18 cellular contexts compared by ENCODE assay signal in genomic region chr2:16729901-16730300, GRCh38.
DNase-seq lines count a peak whose midpoint lies in the region; ATAC-seq and TF ChIP-seq lines count a peak whose summit lies in the region.
"Had no signal": no experiment of that assay in that cellular context is flagged by ENCODE, and none has a peak within 500 bp of the region (broad histone marks: within the 10 kb centered on the region; RNA-seq: fewer than 3 reads in every experiment).

No MANE protein-coding gene starts in this region.

- no peaks in the 10 kb centered on the region for H3K27me3 Mint-ChIP-seq in activated CD4-positive, alpha-beta T cell treated with anti-CD3 and anti-CD28 coated beads, Interleukin-2, amount 10 ng/mL, durations not matched to agents 24 days and 14 days
- no peaks in the 10 kb centered on the region for H3K27me3 Mint-ChIP-seq in activated CD4-positive, alpha-beta T cell treated with anti-CD3 and anti-CD28 coated beads, Interleukin-2, amount 10 ng/mL, durations not matched to agents 7 days and 5 days

- 45% methylated on average over 6 of the region's 6 CpGs for WGBS in mesenchymal stem cell

- H4K20me1 ChIP-seq in OCI-LY3 (ENCODE audit: insufficient read depth, low read length), result no peaks in the 10 kb centered on the region

- no peak overlapping the region for H2BK5ac ChIP-seq in mesenchymal stem cell (ENCODE audit: low read depth, low read length, poor library complexity, severe bottlenecking)

- no peaks in the 10 kb centered on the region for H3K79me2 ChIP-seq in OCI-LY3 (ENCODE audit: low read length)

- H3K4me1 ChIP-seq in OCI-LY3 (ENCODE audit: low read length) (peaks cover 49% of the 10 kb centered on the region), mesenchymal stem cell (ENCODE audit: control insufficient read depth, insufficient read depth, low read depth, low read length) (no peaks in the 10 kb centered on the region)

- no peak overlapping the region for H3K4ac ChIP-seq in mesenchymal stem cell (ENCODE audit: low read depth in 1 of 2, low read length in 2 of 2)

- no peak overlapping the region for H2AK5ac ChIP-seq in mesenchymal stem cell (ENCODE audit: low read length, severe bottlenecking)

- no peak overlapping the region for H2AFZ ChIP-seq in OCI-LY3 (ENCODE audit: low read depth, low read length)
- H2AFZ ChIP-seq in mesenchymal stem cell (ENCODE audit: low read depth, low read length), result no peak overlapping the region

- POLR2A ChIA-PET in activated CD4-positive, alpha-beta T cell treated with anti-CD3 and anti-CD28 coated beads, Interleukin-2, amount 10 ng/mL, durations not matched to agents 7 days and 5 days (lab: Charles Lee), result no interaction called here

- H2BK15ac ChIP-seq in mesenchymal stem cell (ENCODE audit: low read depth, poor library complexity, severe bottlenecking), result no peak overlapping the region

- no peak overlapping the region for H2BK12ac ChIP-seq in mesenchymal stem cell (ENCODE audit: low read length in 2 of 2)

- no peak for ATAC-seq in Right ventricle myocardium inferior
- ATAC-seq in GM21717 (IDR thresholded peaks at IDR 0.05; ENCODE audit: unreplicated experiment), result no peak
- ATAC-seq: CD8-positive, alpha-beta T cell had no signal

- no peak overlapping the region for H2BK120ac ChIP-seq in mesenchymal stem cell (ENCODE audit: low read depth, low read length)

- CTCF ChIA-PET in activated CD4-positive, alpha-beta T cell treated with anti-CD3 and anti-CD28 coated beads, Interleukin-2, amount 10 ng/mL, durations not matched to agents 7 days and 5 days (lab: Charles Lee), result no interaction called here

- no peak overlapping the region for H3K14ac ChIP-seq in mesenchymal stem cell (ENCODE audit: low read length in 2 of 2)

- no peak overlapping the region for H3K23ac ChIP-seq in mesenchymal stem cell (ENCODE audit: low read length in 2 of 2)

- H3K4me3 Mint-ChIP-seq in activated CD4-positive, alpha-beta T cell treated with anti-CD3 and anti-CD28 coated beads, Interleukin-2, amount 10 ng/mL, durations not matched to agents 24 days and 14 days, result no peak overlapping the region
- H3K4me3 Mint-ChIP-seq in activated CD4-positive, alpha-beta T cell treated with anti-CD3 and anti-CD28 coated beads, Interleukin-2, amount 10 ng/mL, durations not matched to agents 7 days and 5 days, result no peak overlapping the region
- H3K4me3 Mint-ChIP-seq: CD8-positive, alpha-beta T cell; H9 had no signal

- H3K9ac ChIP-seq in OCI-LY3 (ENCODE audit: low read length), result no peak overlapping the region
- no peak overlapping the region for H3K9ac ChIP-seq in mesenchymal stem cell (ENCODE audit: low read length)

- no peak for TF ChIP-seq CTCF in OCI-LY3 (IDR thresholded peaks at IDR 0.05; ENCODE audit: low read depth, low read length)

- H3K79me1 ChIP-seq in mesenchymal stem cell (replicated peaks; ENCODE audit: low read length, poor library complexity, severe bottlenecking), result no peaks in the 10 kb centered on the region

- H3K36me3 ChIP-seq in OCI-LY3 (replicated peaks; ENCODE audit: low read depth, low read length) (peaks cover 6% of the 10 kb centered on the region), mesenchymal stem cell (ENCODE audit: control insufficient read depth in 1 of 2, insufficient read depth in 2 of 2, low read depth in 1 of 2, low read length in 2 of 2) (no peaks in the 10 kb centered on the region)

- no peaks in the 10 kb centered on the region for H3K9me3 Mint-ChIP-seq in activated CD4-positive, alpha-beta T cell treated with anti-CD3 and anti-CD28 coated beads, Interleukin-2, amount 10 ng/mL, durations not matched to agents 24 days and 14 days
- no peaks in the 10 kb centered on the region for H3K9me3 Mint-ChIP-seq in activated CD4-positive, alpha-beta T cell treated with anti-CD3 and anti-CD28 coated beads, Interleukin-2, amount 10 ng/mL, durations not matched to agents 7 days and 5 days
- H3K9me3 Mint-ChIP-seq: CD8-positive, alpha-beta T cell; H9 had no signal

- H3K27me3 ChIP-seq in OCI-LY3 (ENCODE audit: low read depth, low read length) (peaks cover 17% of the 10 kb centered on the region), mesenchymal stem cell (ENCODE audit: control insufficient read depth in 1 of 2, insufficient read depth in 1 of 2, low read length in 2 of 2) (no peaks in the 10 kb centered on the region)

- H3K4me2 ChIP-seq in OCI-LY3 (ENCODE audit: low read length) (peak overlapping the region; percentile 67), mesenchymal stem cell (ENCODE audit: low read length, poor library complexity, severe bottlenecking) (no peak overlapping the region)

- no peak overlapping the region for H3K18ac ChIP-seq in mesenchymal stem cell (ENCODE audit: low read depth in 1 of 2, low read length in 2 of 2)

- H3K4me1 Mint-ChIP-seq in activated CD4-positive, alpha-beta T cell treated with anti-CD3 and anti-CD28 coated beads, Interleukin-2, amount 10 ng/mL, durations not matched to agents 24 days and 14 days, result peaks cover 25% of the 10 kb centered on the region
- no peaks in the 10 kb centered on the region for H3K4me1 Mint-ChIP-seq in activated CD4-positive, alpha-beta T cell treated with anti-CD3 and anti-CD28 coated beads, Interleukin-2, amount 10 ng/mL, durations not matched to agents 7 days and 5 days

- DNase-seq in activated CD4-positive, alpha-beta T cell treated with anti-CD3 and anti-CD28 coated beads, Interleukin-2, amount 10 ng/mL, durations not matched to agents 24 days and 14 days, result no peak
- DNase-seq in activated CD4-positive, alpha-beta T cell treated with anti-CD3 and anti-CD28 coated beads, Interleukin-2, amount 10 ng/mL, durations not matched to agents 7 days and 5 days, result no peak
- DNase-seq in mesenchymal stem cell, result peak; percentile 5
- DNase-seq in retina, result no peak
- DNase-seq in NCI-H510A treated with DMSO at 0.1 percent for 48 hours (lab: John Stamatoyannopoulos, UW), result no peak
- DNase-seq in Right ventricle myocardium inferior (ENCODE audit: missing footprints), result no peak
- DNase-seq: AML-193; CD8-positive, alpha-beta T cell; COR-L47; DMS153; DMS79 treated with DMSO at 0.1 percent for 48 hours; GDM1; GOT3; H9 had no signal

- no peak overlapping the region for H4K8ac ChIP-seq in mesenchymal stem cell (ENCODE audit: low read length)

- peak overlapping the region; percentile 47 for H3K4me3 ChIP-seq in OCI-LY3 (ENCODE audit: low read length)
- H3K4me3 ChIP-seq in mesenchymal stem cell (ENCODE audit: insufficient read depth in 1 of 2, low read depth in 1 of 2, low read length in 2 of 2), result no peak overlapping the region

- H3K27ac Mint-ChIP-seq in activated CD4-positive, alpha-beta T cell treated with anti-CD3 and anti-CD28 coated beads, Interleukin-2, amount 10 ng/mL, durations not matched to agents 24 days and 14 days, result peak overlapping the region; percentile 34
- no peak overlapping the region for H3K27ac Mint-ChIP-seq in activated CD4-positive, alpha-beta T cell treated with anti-CD3 and anti-CD28 coated beads, Interleukin-2, amount 10 ng/mL, durations not matched to agents 7 days and 5 days
- H3K27ac Mint-ChIP-seq: CD8-positive, alpha-beta T cell had no signal

- H3K27ac ChIP-seq in OCI-LY3 (ENCODE audit: low read length), result peak overlapping the region; percentile 59
- H3K27ac ChIP-seq in mesenchymal stem cell (ENCODE audit: low read length, poor library complexity, severe bottlenecking), result no peak overlapping the region
- H3K27ac ChIP-seq: 22Rv1, C4-2B had no signal

- H3K36me3 Mint-ChIP-seq in activated CD4-positive, alpha-beta T cell treated with anti-CD3 and anti-CD28 coated beads, Interleukin-2, amount 10 ng/mL, durations not matched to agents 24 days and 14 days (ENCODE audit: low read depth), result no peaks in the 10 kb centered on the region
- no peaks in the 10 kb centered on the region for H3K36me3 Mint-ChIP-seq in activated CD4-positive, alpha-beta T cell treated with anti-CD3 and anti-CD28 coated beads, Interleukin-2, amount 10 ng/mL, durations not matched to agents 7 days and 5 days (ENCODE audit: low read depth)
- H3K36me3 Mint-ChIP-seq: CD8-positive, alpha-beta T cell had no signal

- H4K91ac ChIP-seq in mesenchymal stem cell (ENCODE audit: low read length), result no peak overlapping the region

- intact Hi-C loops in activated CD4-positive, alpha-beta T cell treated with anti-CD3 and anti-CD28 coated beads, Interleukin-2, amount 10 ng/mL, durations not matched to agents 24 days and 14 days (cut with micrococcal nuclease), result loop anchor here (1.0 to 2.0 kb wide), 3 partner anchors 17 to 107 kb away; no protein-coding TSS in a partner anchor
- intact Hi-C loops in Right ventricle myocardium inferior (cut with DNase I), result loop anchor here (10.0 kb wide), 1 partner anchor 115 kb away; no protein-coding TSS in a partner anchor

- H3K9me3 ChIP-seq in OCI-LY3 (ENCODE audit: insufficient read depth, low read length), result peaks cover 9% of the 10 kb centered on the region; the same call in 1 of the 2 replicates
- no peaks in the 10 kb centered on the region for H3K9me3 ChIP-seq in mesenchymal stem cell (ENCODE audit: control insufficient read depth, low read length)
